ENCODE assay signal across 14 cellular contexts in genomic region chr7:65832281-65832680, GRCh38. TPM values are rescaled to one million over a fixed set of nuclear protein-coding genes. Genes with fewer than 3 reads are reported as not detected.
A peak's percentile ranks its signal among the peaks of the same experiment; 100 is the strongest.
DNase-seq lines count a peak whose midpoint lies in the region; ATAC-seq, FAIRE-seq and TF ChIP-seq lines count a peak whose summit lies in the region.
"Had no signal": no experiment of that assay in that cellular context is flagged by ENCODE, and none has a peak within 500 bp of the region (broad histone marks: within the 10 kb centered on the region; RNA-seq: fewer than 3 reads in every experiment).

No MANE protein-coding gene starts in this region.

- CTCF ChIA-PET in GM12878 (lab: Yijun Ruan, JAX) = interaction anchor here (1.1 kb wide), 1 partner anchor 8 kb away, joined by 3 read pairs; no protein-coding TSS in a partner anchor

- whole genome bisulfite sequencing in GM12878 (ENCODE audit: insufficient coverage, insufficient replicate concordance, low lambda C conversion rate, missing lambda C conversion rate) = 100% methylated on average over 2 of the region's 2 CpGs
- 82 to 83% methylated on average over 2 of the region's 2 CpGs for WGBS in tibial nerve, 2 donors

- H3K4me3 ChIP-seq in GM12878 (no peak overlapping the region), kidney epithelial cell (ENCODE audit: low read depth, low read length) (no peak overlapping the region), tibial nerve (no peak overlapping the region)
- H3K4me3 ChIP-seq: SK-N-MC had no signal

- no peaks in the 10 kb centered on the region for H3K79me2 ChIP-seq in GM12878 (ENCODE audit: control insufficient read depth, insufficient read depth, low read length)

- TF ChIP-seq EP300 in GM12878 (IDR thresholded peaks at IDR 0.05; ENCODE audit: borderline replicate concordance in 1 of 2, control insufficient read depth in 1 of 2, low read depth in 2 of 2, low read length in 2 of 2) (no peak), tibial nerve (IDR thresholded peaks at IDR 0.05) (no peak)

- TF ChIP-seq CTCF in GM12878 (IDR thresholded peaks at IDR 0.05 in 2 of 3, conservative IDR thresholded peaks at IDR 0.05 in 1 of 3; ENCODE audit: control insufficient read depth in 2 of 3, extremely low read depth in 1 of 3, insufficient read depth in 1 of 3, low read depth in 3 of 3, low read length in 3 of 3) (no peak), kidney epithelial cell (IDR thresholded peaks at IDR 0.05; ENCODE audit: insufficient read depth, low read length, poor library complexity, severe bottlenecking) (no peak), tibial nerve (IDR thresholded peaks at IDR 0.05) (no peak)

- intact Hi-C loops in GM12878 (cut with micrococcal nuclease; ENCODE audit: unreplicated experiment) = no loop called here
- intact Hi-C loops in Right ventricle myocardium superior (cut with DNase I) = no loop called here

- no peak overlapping the region for H3K27ac ChIP-seq in GM12878 (ENCODE audit: control insufficient read depth, insufficient read depth)
- no peak overlapping the region for H3K27ac ChIP-seq in tibial nerve
- H3K27ac ChIP-seq: SK-N-MC had no signal

- H2AFZ ChIP-seq in GM12878 (ENCODE audit: control insufficient read depth, low read depth, low read length) = no peak overlapping the region

- no peak for TF ChIP-seq RAD21 in GM12878 (IDR thresholded peaks at IDR 0.05; ENCODE audit: insufficient read depth, low read depth, low read length)

- H3K4me1 ChIP-seq in GM12878 (ENCODE audit: control insufficient read depth, insufficient read depth, low read length) (no peaks in the 10 kb centered on the region), tibial nerve (no peaks in the 10 kb centered on the region)

- TF ChIP-seq POLR2A in GM12878 (IDR thresholded peaks at IDR 0.05; ENCODE audit: low read depth, low read length) (no peak), tibial nerve (IDR thresholded peaks at IDR 0.05) (no peak)

- no peaks in the 10 kb centered on the region for H4K20me1 ChIP-seq in GM12878 (ENCODE audit: control insufficient read depth, insufficient read depth)

- peaks cover 1 to 4% of the 10 kb centered on the region in 2 experiments; a peak in 2 of 4 replicates for H3K36me3 ChIP-seq in GM12878 (ENCODE audit: control insufficient read depth in 2 of 2, insufficient read depth in 2 of 2, low read length in 1 of 2)
- no peaks in the 10 kb centered on the region for H3K36me3 ChIP-seq in kidney epithelial cell (ENCODE audit: control insufficient read depth, insufficient read depth, low read length)
- peaks cover 0 to 4% (median 0%) of the 10 kb centered on the region in 3 donors for H3K36me3 ChIP-seq in tibial nerve

- RAD21 ChIA-PET in GM12878 (lab: Charles Lee; ENCODE audit: unreplicated experiment) = no interaction called here

- DNase-seq in EH (ENCODE audit: low read depth) = peak; percentile 54
- peak; percentile 21 for DNase-seq in KBM-7
- no peak for DNase-seq in GM12878 (ENCODE audit: low read depth, low spot score)
- peak; percentile 7 for DNase-seq in kidney epithelial cell (ENCODE audit: low read depth)
- DNase-seq in tibial nerve (ENCODE audit: low spot score in 2 of 2) = no peak
- DNase-seq in Right ventricle myocardium superior = no peak
- no peak for DNase-seq in CD1c-positive myeloid dendritic cell (ENCODE audit: extremely low spot score)
- no peak for DNase-seq in hypothalamus (lab: John Stamatoyannopoulos, UW)
- DNase-seq: activated CD8-positive, alpha-beta memory T cell treated with anti-CD3 and anti-CD28 coated beads, Interleukin-2, amount 50 U/mL, for 48 hours; cortex of kidney; DMS79 treated with DMSO at 0.1 percent for 48 hours; naive B cell; NCI-H2081 had no signal

- H3K9me3 ChIP-seq in GM12878 (replicated peaks; ENCODE audit: control insufficient read depth, insufficient read depth, low read length) (no peaks in the 10 kb centered on the region), tibial nerve (no peaks in the 10 kb centered on the region)

- no peak overlapping the region for H3K9ac ChIP-seq in GM12878 (ENCODE audit: control insufficient read depth, insufficient read depth, low read length)

- POLR2A ChIA-PET in GM12878 (lab: Charles Lee) = interaction anchor here (0.8 kb wide), 1 partner anchor 19 kb away, joined by 3 read pairs; no protein-coding TSS in a partner anchor

- SMC1A ChIA-PET in GM12878 (lab: Charles Lee; ENCODE audit: uncharacterized antibody, unreplicated experiment) = no interaction called here

- FAIRE-seq in GM12878 (lab: Jason Lieb, UNC) = no peak

- in situ Hi-C loops in KBM-7 (cut with MboI; ENCODE audit: low pct_unique_long_range_greater_than_20kb, low sequenced_read_pairs) (no loop called here), GM12878 (cut with MboI) (no loop called here)

- no TSS peak for BruUV-seq in GM12878 (replicated peaks; lab: Mats Ljungman, UMichigan)

- no peaks in the 10 kb centered on the region for H3K27me3 ChIP-seq in GM12878 (replicated peaks in 1 of 2; ENCODE audit: control insufficient read depth in 2 of 2, insufficient read depth in 2 of 2, low read length in 1 of 2)
- H3K27me3 ChIP-seq in kidney epithelial cell (ENCODE audit: control insufficient read depth, insufficient read depth, low read length) = no peaks in the 10 kb centered on the region
- H3K27me3 ChIP-seq in tibial nerve = no peaks in the 10 kb centered on the region

- H3K4me2 ChIP-seq in GM12878 (ENCODE audit: control insufficient read depth, insufficient read depth) = no peak overlapping the region

- ATAC-seq in GM12878 (no peak), Right ventricle myocardium superior (ENCODE audit: poor library complexity) (no peak)

TF ChIP-seq in GM12878, 131 proteins besides CTCF, POLR2A, EP300 and RAD21 (continues in another document):
- TF ChIP-seq, protein P1, sequence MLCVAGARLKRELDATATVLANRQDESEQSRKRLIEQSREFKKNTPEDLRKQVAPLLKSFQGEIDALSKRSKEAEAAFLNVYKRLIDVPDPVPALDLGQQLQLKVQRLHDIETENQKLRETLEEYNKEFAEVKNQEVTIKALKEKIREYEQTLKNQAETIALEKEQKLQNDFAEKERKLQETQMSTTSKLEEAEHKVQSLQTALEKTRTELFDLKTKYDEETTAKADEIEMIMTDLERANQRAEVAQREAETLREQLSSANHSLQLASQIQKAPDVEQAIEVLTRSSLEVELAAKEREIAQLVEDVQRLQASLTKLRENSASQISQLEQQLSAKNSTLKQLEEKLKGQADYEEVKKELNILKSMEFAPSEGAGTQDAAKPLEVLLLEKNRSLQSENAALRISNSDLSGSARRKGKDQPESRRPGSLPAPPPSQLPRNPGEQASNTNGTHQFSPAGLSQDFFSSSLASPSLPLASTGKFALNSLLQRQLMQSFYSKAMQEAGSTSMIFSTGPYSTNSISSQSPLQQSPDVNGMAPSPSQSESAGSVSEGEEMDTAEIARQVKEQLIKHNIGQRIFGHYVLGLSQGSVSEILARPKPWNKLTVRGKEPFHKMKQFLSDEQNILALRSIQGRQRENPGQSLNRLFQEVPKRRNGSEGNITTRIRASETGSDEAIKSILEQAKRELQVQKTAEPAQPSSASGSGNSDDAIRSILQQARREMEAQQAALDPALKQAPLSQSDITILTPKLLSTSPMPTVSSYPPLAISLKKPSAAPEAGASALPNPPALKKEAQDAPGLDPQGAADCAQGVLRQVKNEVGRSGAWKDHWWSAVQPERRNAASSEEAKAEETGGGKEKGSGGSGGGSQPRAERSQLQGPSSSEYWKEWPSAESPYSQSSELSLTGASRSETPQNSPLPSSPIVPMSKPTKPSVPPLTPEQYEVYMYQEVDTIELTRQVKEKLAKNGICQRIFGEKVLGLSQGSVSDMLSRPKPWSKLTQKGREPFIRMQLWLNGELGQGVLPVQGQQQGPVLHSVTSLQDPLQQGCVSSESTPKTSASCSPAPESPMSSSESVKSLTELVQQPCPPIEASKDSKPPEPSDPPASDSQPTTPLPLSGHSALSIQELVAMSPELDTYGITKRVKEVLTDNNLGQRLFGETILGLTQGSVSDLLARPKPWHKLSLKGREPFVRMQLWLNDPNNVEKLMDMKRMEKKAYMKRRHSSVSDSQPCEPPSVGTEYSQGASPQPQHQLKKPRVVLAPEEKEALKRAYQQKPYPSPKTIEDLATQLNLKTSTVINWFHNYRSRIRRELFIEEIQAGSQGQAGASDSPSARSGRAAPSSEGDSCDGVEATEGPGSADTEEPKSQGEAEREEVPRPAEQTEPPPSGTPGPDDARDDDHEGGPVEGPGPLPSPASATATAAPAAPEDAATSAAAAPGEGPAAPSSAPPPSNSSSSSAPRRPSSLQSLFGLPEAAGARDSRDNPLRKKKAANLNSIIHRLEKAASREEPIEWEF (IDR thresholded peaks at IDR 0.05; ENCODE audit: insufficient replicate concordance, low read depth, low read length) = no peak
- TF ChIP-seq KDM1A (IDR thresholded peaks at IDR 0.05; ENCODE audit: borderline replicate concordance) = no peak
- no peak for TF ChIP-seq TCF12 (IDR thresholded peaks at IDR 0.05; ENCODE audit: low read depth, low read length)

RNA-seq across cellular contexts. Expression of gene VKORC1L1, which starts 40.6 kb away (rescaled TPM):
- total RNA-seq in GM12878 (2013; cell fraction: nucleolus; rRNA removed) = 13.4 and 14.5 TPM in 2 replicates
- total RNA-seq in GM12878 (2014; rRNA removed) (8.6 and 9.1 TPM in 2 replicates), GM12878 (2014; rRNA removed; fragmentation: Illumina TruSeq; extraction: Trizol) (7.8 and 8.0 TPM in 2 replicates), GM12878 (2021) (15.0 and 16.1 TPM in 2 replicates), kidney epithelial cell (20.1 and 22.0 TPM in 2 replicates), tibial nerve (10 to 100 TPM; 24.1 to 33.7 (median 30.3) TPM), Right ventricle myocardium superior (17.6 TPM)
- 2.6 TPM for polyA plus RNA-seq in GM12878 (2011; ENCODE audit: low read depth)
- polyA plus RNA-seq in GM12878 (2011; rRNA removed) (17.4 and 17.5 TPM in 2 replicates), GM12878 (2014; fragmentation: Illumina TruSeq; extraction: Trizol) (15.6 and 18.1 TPM in 2 replicates), GM12878 (2014; fragmentation: Nextera tagmentation; extraction: Ambion mirVana) (1 to 10 TPM; 3.3 to 4.7 TPM), GM12878 (2014; rRNA removed) (10.9 and 15.2 TPM in 2 replicates), GM12878 (2016; fragmentation: Nextera tagmentation; extraction: Ambion mirVana) (10 to 100 TPM in 1 of 2 experiments, 1 to 10 TPM in 1; 9.8 to 18.8 TPM)
- polyA plus RNA-seq in GM12878 (2011; cell fraction: cytosol; rRNA removed) = 8.1 and 9.4 TPM in 2 replicates
- polyA plus RNA-seq in GM12878 (2011; cell fraction: nucleus; rRNA removed) = 3.0 and 3.4 TPM in 2 replicates
- 5.6 and 7.6 TPM in 2 replicates for polyA plus RNA-seq in GM12878 (2012)
- polyA minus RNA-seq in GM12878 (2011; rRNA and poly(A)+ RNA removed) = 14.2 and 15.4 TPM in 2 replicates
- 8.3 and 8.8 TPM in 2 replicates for polyA minus RNA-seq in GM12878 (2011; cell fraction: cytosol; rRNA and poly(A)+ RNA removed)
- polyA minus RNA-seq in GM12878 (2011; cell fraction: nucleus; rRNA and poly(A)+ RNA removed) = 1.3 and 3.8 TPM in 2 replicates

Comparison
In these comparisons a context has a peak if more than half of its experiments do, and no peak if none do; other contexts are left out.
1. DNase-seq: peak in EH (single experiment), KBM-7 (single experiment) and kidney epithelial cell (single experiment); none in GM12878 (single experiment), tibial nerve (0 of 2), Right ventricle myocardium superior (single experiment), CD1c-positive myeloid dendritic cell (single experiment) and hypothalamus (0 of 51).